ENCODE assay signal across 38 cellular contexts in the genomic region with DNA sequence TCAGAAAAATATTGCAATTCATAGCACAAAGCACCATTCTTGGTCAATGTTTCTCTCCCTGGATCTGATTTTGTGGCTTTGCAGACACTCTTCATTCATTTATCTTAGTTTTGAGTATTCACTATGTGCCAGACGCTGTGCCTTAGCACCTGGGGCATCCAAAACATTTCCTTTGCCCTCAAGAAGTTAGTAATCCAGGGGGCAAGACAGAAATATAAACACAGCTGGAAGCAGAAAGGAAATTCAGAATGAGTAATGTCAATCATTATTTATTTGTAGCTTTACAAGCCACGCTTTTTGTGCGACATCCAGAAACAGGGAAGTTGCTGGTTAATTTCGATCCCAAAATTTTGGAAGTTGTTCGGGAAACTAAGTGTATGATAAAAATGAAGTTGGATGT.
"Had no signal": no experiment of that assay in that cellular context is flagged by ENCODE, and none has a peak within 500 bp of the region (broad histone marks: within the 10 kb centered on the region; RNA-seq: fewer than 3 reads in every experiment).

No MANE protein-coding gene starts in this region.

- H3K27ac ChIP-seq: ascending aorta, body of pancreas, cardiac muscle cell, VCaP had no signal

- H3K4me3 Mint-ChIP-seq: activated B cell treated with CpG ODN at 0.5 μM for 24 hours; activated CD4-positive, alpha-beta memory T cell treated with anti-CD3 and anti-CD28 coated beads for 36 hours; activated CD4-positive, alpha-beta T cell treated with anti-CD3 and anti-CD28 coated beads, Interleukin-2, amount 10 ng/mL, durations not matched to agents 24 days and 14 days; activated CD8-positive, alpha-beta T cell treated with anti-CD3 and anti-CD28 coated beads for 36 hours; activated naive CD4-positive, alpha-beta T cell treated with anti-CD3 and anti-CD28 coated beads, Interleukin-2, amount 10 ng/mL, durations not matched to agents 7 days and 5 days; activated naive CD4-positive, alpha-beta T cell treated with anti-CD3 and anti-CD28 coated beads, Interleukin-2, amount 50 U/mL, for 24 hours; activated naive CD8-positive, alpha-beta T cell; activated naive CD8-positive, alpha-beta T cell treated with anti-CD3 and anti-CD28 coated beads, Interleukin-2, amount 10 ng/mL, durations not matched to agents 7 days and 5 days; activated naive CD8-positive, alpha-beta T cell treated with anti-CD3 and anti-CD28 coated beads, Interleukin-2, amount 50 U/mL, for 24 hours; activated T-cell treated with anti-CD3 and anti-CD28 coated beads, Interleukin-2, amount 50 U/mL, for 4 hours; activated T-cell treated with anti-CD3 and anti-CD28 coated beads, Interleukin-2, amount 50 U/mL, for 72 hours; activated T-helper 1 cell treated with anti-CD3 and anti-CD28 coated beads, Interleukin-12 subunit alpha, Interleukin-12 subunit beta, Interleukin-2, Interleukin-4 antibody, amounts not matched to agents 30 ng/mL and 10 ng/mL and 1 ng/mL, durations not matched to agents 14 hours and 24 hours and 36 hours; activated T-helper 17 cell treated with anti-CD3 and anti-CD28 coated beads, Interleukin-2, amount 50 U/mL, for 72 hours; central memory CD8-positive, alpha-beta T cell; T-helper 1 cell treated with Interleukin-12 subunit alpha and Interleukin-12 subunit beta and Interleukin-4 antibody, amounts not matched to agents 30 μg/mL and 1 μg/mL, for 36 hours; T-helper 2 cell treated with Interferon-gamma antibody and Interleukin-4, amounts not matched to agents 5 μg/mL and 100 μg/mL, for 36 hours had no signal

- FAIRE-seq: bronchial epithelial cell, TTC549 had no signal

- H3K27ac Mint-ChIP-seq: activated B cell treated with CpG ODN at 0.5 μM for 24 hours; activated CD4-positive, alpha-beta memory T cell treated with anti-CD3 and anti-CD28 coated beads for 36 hours; activated CD4-positive, alpha-beta T cell treated with anti-CD3 and anti-CD28 coated beads, Interleukin-2, amount 10 ng/mL, durations not matched to agents 24 days and 14 days; activated CD8-positive, alpha-beta T cell treated with anti-CD3 and anti-CD28 coated beads for 36 hours; activated naive CD4-positive, alpha-beta T cell treated with anti-CD3 and anti-CD28 coated beads, Interleukin-2, amount 10 ng/mL, durations not matched to agents 7 days and 5 days; activated naive CD4-positive, alpha-beta T cell treated with anti-CD3 and anti-CD28 coated beads, Interleukin-2, amount 50 U/mL, for 24 hours; activated naive CD8-positive, alpha-beta T cell; activated naive CD8-positive, alpha-beta T cell treated with anti-CD3 and anti-CD28 coated beads, Interleukin-2, amount 10 ng/mL, durations not matched to agents 7 days and 5 days; activated naive CD8-positive, alpha-beta T cell treated with anti-CD3 and anti-CD28 coated beads, Interleukin-2, amount 50 U/mL, for 24 hours; activated T-cell treated with anti-CD3 and anti-CD28 coated beads, Interleukin-2, amount 50 U/mL, for 72 hours; activated T-helper 1 cell treated with anti-CD3 and anti-CD28 coated beads, Interleukin-12 subunit alpha, Interleukin-12 subunit beta, Interleukin-2, Interleukin-4 antibody, amounts not matched to agents 30 ng/mL and 10 ng/mL and 1 ng/mL, durations not matched to agents 14 hours and 24 hours and 36 hours; activated T-helper 17 cell treated with anti-CD3 and anti-CD28 coated beads, Interleukin-2, amount 50 U/mL, for 72 hours; T-helper 1 cell treated with Interleukin-12 subunit alpha and Interleukin-12 subunit beta and Interleukin-4 antibody, amounts not matched to agents 30 μg/mL and 1 μg/mL, for 36 hours; T-helper 2 cell treated with Interferon-gamma antibody and Interleukin-4, amounts not matched to agents 5 μg/mL and 100 μg/mL, for 36 hours had no signal

- H3K27me3 Mint-ChIP-seq: activated B cell treated with CpG ODN at 0.5 μM for 24 hours had no signal

- H3K27me3 ChIP-seq: ascending aorta, body of pancreas, cardiac muscle cell had no signal

- H3K4me1 ChIP-seq: ascending aorta, body of pancreas had no signal

- H3K4me1 Mint-ChIP-seq: activated CD4-positive, alpha-beta T cell treated with anti-CD3 and anti-CD28 coated beads, Interleukin-2, amount 10 ng/mL, durations not matched to agents 24 days and 14 days; activated naive CD4-positive, alpha-beta T cell treated with anti-CD3 and anti-CD28 coated beads, Interleukin-2, amount 10 ng/mL, durations not matched to agents 7 days and 5 days; activated naive CD4-positive, alpha-beta T cell treated with anti-CD3 and anti-CD28 coated beads, Interleukin-2, amount 50 U/mL, for 24 hours; activated naive CD8-positive, alpha-beta T cell treated with anti-CD3 and anti-CD28 coated beads, Interleukin-2, amount 10 ng/mL, durations not matched to agents 7 days and 5 days; activated naive CD8-positive, alpha-beta T cell treated with anti-CD3 and anti-CD28 coated beads, Interleukin-2, amount 50 U/mL, for 24 hours; activated T-helper 17 cell treated with anti-CD3 and anti-CD28 coated beads, Interleukin-2, amount 50 U/mL, for 72 hours; central memory CD8-positive, alpha-beta T cell had no signal

- ATAC-seq: activated CD8-positive, alpha-beta T cell treated with anti-CD3 and anti-CD28 coated beads for 36 hours; activated naive CD8-positive, alpha-beta T cell treated with anti-CD3 and anti-CD28 coated beads, Interleukin-2, amount 50 U/mL, for 24 hours; activated T-cell treated with anti-CD3 and anti-CD28 coated beads, Interleukin-2, amount 50 U/mL, for 4 hours; activated T-cell treated with anti-CD3 and anti-CD28 coated beads, Interleukin-2, amount 50 U/mL, for 72 hours; activated T-helper 17 cell treated with anti-CD3 and anti-CD28 coated beads, Interleukin-2, amount 50 U/mL, for 72 hours; body of pancreas had no signal

- H3K4me3 ChIP-seq: ascending aorta, body of pancreas, cardiac muscle cell had no signal

- H3K9me3 ChIP-seq: ascending aorta, body of pancreas had no signal

- H3K36me3 ChIP-seq: ascending aorta, cardiac muscle cell had no signal

- H3K36me3 Mint-ChIP-seq: activated CD4-positive, alpha-beta memory T cell treated with anti-CD3 and anti-CD28 coated beads for 36 hours; activated naive CD4-positive, alpha-beta T cell treated with anti-CD3 and anti-CD28 coated beads, Interleukin-2, amount 10 ng/mL, durations not matched to agents 7 days and 5 days; activated naive CD4-positive, alpha-beta T cell treated with anti-CD3 and anti-CD28 coated beads, Interleukin-2, amount 50 U/mL, for 24 hours; activated naive CD8-positive, alpha-beta T cell; activated naive CD8-positive, alpha-beta T cell treated with anti-CD3 and anti-CD28 coated beads, Interleukin-2, amount 10 ng/mL, durations not matched to agents 7 days and 5 days had no signal

- DNase-seq: activated B cell treated with CpG ODN at 0.5 μM for 24 hours; activated CD4-positive, alpha-beta memory T cell treated with anti-CD3 and anti-CD28 coated beads for 36 hours; activated CD4-positive, alpha-beta T cell treated with anti-CD3 and anti-CD28 coated beads for 4 hours; activated CD4-positive, alpha-beta T cell treated with anti-CD3 and anti-CD28 coated beads, Interleukin-2, amount 10 ng/mL, durations not matched to agents 24 days and 14 days; activated CD4-positive, alpha-beta T cell treated with anti-CD3 and anti-CD28 coated beads, Interleukin-2, amount 50 U/mL, for 1 hour; activated CD4-positive, alpha-beta T cell treated with anti-CD3 and anti-CD28 coated beads, Interleukin-2, amount 50 U/mL, for 4 hours; activated CD4-positive, CD25-positive, alpha-beta regulatory T cell treated with anti-CD3 and anti-CD28 coated beads, Interleukin-2, amount 50 U/mL, for 72 hours; activated CD8-positive, alpha-beta memory T cell treated with anti-CD3 and anti-CD28 coated beads, Interleukin-2, amount 50 U/mL, for 4 hours; activated CD8-positive, alpha-beta T cell treated with anti-CD3 and anti-CD28 coated beads for 36 hours; activated effector memory CD4-positive, alpha-beta T cell treated with anti-CD3 and anti-CD28 coated beads, Interleukin-2, amount 50 U/mL, for 16 hours; activated naive CD4-positive, alpha-beta T cell treated with anti-CD3 and anti-CD28 coated beads, Interleukin-2, amount 10 ng/mL, durations not matched to agents 7 days and 5 days; activated naive CD4-positive, alpha-beta T cell treated with Interleukin-2 at 50 U/mL for 16 hours; activated naive CD8-positive, alpha-beta T cell treated with anti-CD3 and anti-CD28 coated beads, Interleukin-2, amount 10 ng/mL, durations not matched to agents 7 days and 5 days; activated naive CD8-positive, alpha-beta T cell treated with anti-CD3 and anti-CD28 coated beads, Interleukin-2, amount 50 U/mL, for 24 hours; activated T-cell treated with anti-CD3 and anti-CD28 coated beads for 4 hours; activated T-cell treated with anti-CD3 and anti-CD28 coated beads, Interleukin-2, amount 50 U/mL, for 1 hour; activated T-cell treated with anti-CD3 and anti-CD28 coated beads, Interleukin-2, amount 50 U/mL, for 4 hours; activated T-cell treated with anti-CD3 and anti-CD28 coated beads, Interleukin-2, amount 50 U/mL, for 72 hours; amygdala; anterior cingulate cortex; body of pancreas; caudate nucleus; cerebellar nuclear complex; T-helper 1 cell; T-helper 2 cell; T-helper 9 cell had no signal

- H3K9me3 Mint-ChIP-seq: activated B cell treated with CpG ODN at 0.5 μM for 24 hours; activated CD4-positive, alpha-beta memory T cell treated with anti-CD3 and anti-CD28 coated beads for 36 hours; activated CD4-positive, alpha-beta T cell treated with anti-CD3 and anti-CD28 coated beads, Interleukin-2, amount 10 ng/mL, durations not matched to agents 24 days and 14 days; activated CD8-positive, alpha-beta T cell treated with anti-CD3 and anti-CD28 coated beads for 36 hours; activated naive CD4-positive, alpha-beta T cell treated with anti-CD3 and anti-CD28 coated beads, Interleukin-2, amount 10 ng/mL, durations not matched to agents 7 days and 5 days; activated naive CD4-positive, alpha-beta T cell treated with anti-CD3 and anti-CD28 coated beads, Interleukin-2, amount 50 U/mL, for 24 hours; activated naive CD8-positive, alpha-beta T cell treated with anti-CD3 and anti-CD28 coated beads, Interleukin-2, amount 10 ng/mL, durations not matched to agents 7 days and 5 days; activated naive CD8-positive, alpha-beta T cell treated with anti-CD3 and anti-CD28 coated beads, Interleukin-2, amount 50 U/mL, for 24 hours; activated T-cell treated with anti-CD3 and anti-CD28 coated beads, Interleukin-2, amount 50 U/mL, for 4 hours; activated T-cell treated with anti-CD3 and anti-CD28 coated beads, Interleukin-2, amount 50 U/mL, for 72 hours; activated T-helper 1 cell treated with anti-CD3 and anti-CD28 coated beads, Interleukin-12 subunit alpha, Interleukin-12 subunit beta, Interleukin-2, Interleukin-4 antibody, amounts not matched to agents 30 ng/mL and 10 ng/mL and 1 ng/mL, durations not matched to agents 14 hours and 24 hours and 36 hours; activated T-helper 17 cell treated with anti-CD3 and anti-CD28 coated beads, Interleukin-2, amount 50 U/mL, for 72 hours; central memory CD8-positive, alpha-beta T cell; T-helper 1 cell treated with Interleukin-12 subunit alpha and Interleukin-12 subunit beta and Interleukin-4 antibody, amounts not matched to agents 30 μg/mL and 1 μg/mL, for 36 hours; T-helper 2 cell treated with Interferon-gamma antibody and Interleukin-4, amounts not matched to agents 5 μg/mL and 100 μg/mL, for 36 hours had no signal
